ENCODE assay signal across 26 cellular contexts in genomic region chr4:71486550-71487323, GRCh38.
A peak's percentile ranks its signal among the peaks of the same experiment; 100 is the strongest.
DNase-seq lines count a peak whose midpoint lies in the region; ATAC-seq, FAIRE-seq and TF ChIP-seq lines count a peak whose summit lies in the region.
"Had no signal": no experiment of that assay in that cellular context is flagged by ENCODE, and none has a peak within 500 bp of the region (broad histone marks: within the 10 kb centered on the region; RNA-seq: fewer than 3 reads in every experiment).

No MANE protein-coding gene starts in this region.

- no peak overlapping the region for H3K4me3 ChIP-seq in cardiac muscle cell
- peak overlapping the region in 1 of 2 donors; percentile 5 for H3K4me3 ChIP-seq in right atrium auricular region
- no peak overlapping the region for H3K4me3 ChIP-seq in tibial artery
- H3K4me3 ChIP-seq: breast epithelium, gastroesophageal sphincter had no signal

- H3K27ac Mint-ChIP-seq in endothelial cell (ENCODE audit: unreplicated experiment) (peak overlapping the region; percentile 65), neural crest cell (ENCODE audit: unreplicated experiment) (no peak overlapping the region)
- H3K27ac Mint-ChIP-seq: memory B cell, T-cell had no signal

- H3K27me3 Mint-ChIP-seq in endothelial cell (ENCODE audit: unreplicated experiment), result no peaks in the 10 kb centered on the region
- H3K27me3 Mint-ChIP-seq in neural crest cell (ENCODE audit: low read depth), result no peaks in the 10 kb centered on the region

- no peak for DNase-seq in cardiac muscle cell (ENCODE audit: low read depth in 1 of 2, low spot score in 1 of 2)
- no peak for DNase-seq in right atrium auricular region (ENCODE audit: low spot score)
- no peak for DNase-seq in endothelial cell (ENCODE audit: low spot score)
- DNase-seq in neural crest cell (ENCODE audit: low read depth, low spot score), result no peak
- DNase-seq in tibial artery, result no peak
- no peak for DNase-seq in activated gamma-delta T cell treated with Interleukin-2 at 50 U/mL for 16 hours
- DNase-seq in urothelium cell line (ENCODE audit: low spot score), result no peak
- DNase-seq: activated T-cell treated with anti-CD3 and anti-CD28 coated beads, Interleukin-2, amount 50 U/mL, for 1 hour; GDM1; Kasumi-1; kidney; NCI-H1048; NCI-H187 treated with DMSO at 0.1 percent for 48 hours; NCI-H226; NCI-H82; SIG-M5; small intestine; stimulated activated CD4-positive, alpha-beta T cell treated with anti-CD3 and anti-CD28 coated beads, Interleukin-2, amount 100 ng/mL, for 48 hours; stimulated activated naive CD4-positive, alpha-beta T cell; T-cell had no signal

- H3K4me1 Mint-ChIP-seq in endothelial cell (ENCODE audit: unreplicated experiment) (peaks cover 7% of the 10 kb centered on the region), neural crest cell (peaks cover 12% of the 10 kb centered on the region)
- H3K4me1 Mint-ChIP-seq: memory B cell, T-cell had no signal

- no peak for FAIRE-seq in urothelium cell line (lab: Jason Lieb, UNC)
- FAIRE-seq: HTR-8/SVneo, small intestine, TTC549 had no signal

- H3K27me3 ChIP-seq in cardiac muscle cell (no peaks in the 10 kb centered on the region), right atrium auricular region (no peaks in the 10 kb centered on the region), tibial artery (no peaks in the 10 kb centered on the region)
- H3K27me3 ChIP-seq: breast epithelium, gastroesophageal sphincter had no signal

- H3K9me3 Mint-ChIP-seq in endothelial cell (ENCODE audit: unreplicated experiment) (no peaks in the 10 kb centered on the region), neural crest cell (peaks cover 13% of the 10 kb centered on the region)
- H3K9me3 Mint-ChIP-seq: memory B cell, T-cell had no signal

- H3K27ac ChIP-seq in cardiac muscle cell (peak overlapping the region; percentile 35), right atrium auricular region (peak overlapping the region in 1 of 2 donors; percentile 43), tibial artery (peak overlapping the region; percentile 1 to 21)
- H3K27ac ChIP-seq: breast epithelium, gastroesophageal sphincter had no signal

- H3K9me3 ChIP-seq in cardiac muscle cell (ENCODE audit: low read depth) (no peaks in the 10 kb centered on the region), right atrium auricular region (no peaks in the 10 kb centered on the region), tibial artery (no peaks in the 10 kb centered on the region)
- H3K9me3 ChIP-seq: breast epithelium, gastroesophageal sphincter had no signal

- no peak overlapping the region for H3K4me3 Mint-ChIP-seq in endothelial cell (ENCODE audit: unreplicated experiment)
- peak overlapping the region; percentile 38 for H3K4me3 Mint-ChIP-seq in neural crest cell
- H3K4me3 Mint-ChIP-seq: memory B cell, T-cell had no signal

- peaks cover 11% of the 10 kb centered on the region for H3K4me1 ChIP-seq in cardiac muscle cell (ENCODE audit: low read depth)
- H3K4me1 ChIP-seq in right atrium auricular region, result peaks cover 0 to 5% of the 10 kb centered on the region in 2 donors
- H3K4me1 ChIP-seq in tibial artery, result peaks cover 0 to 16% (median 0%) of the 10 kb centered on the region in 4 donors
- H3K4me1 ChIP-seq: breast epithelium, gastroesophageal sphincter had no signal

- H3K36me3 Mint-ChIP-seq in endothelial cell (ENCODE audit: low read depth, unreplicated experiment) (no peaks in the 10 kb centered on the region), neural crest cell (ENCODE audit: low read depth) (peaks cover 6% of the 10 kb centered on the region)
- H3K36me3 Mint-ChIP-seq: memory B cell, T-cell had no signal

- intact Hi-C loops in tibial artery (cut with DNase I; ENCODE audit: low total_unique reads), result no loop called here

- TF ChIP-seq CTCF in cardiac muscle cell (IDR thresholded peaks at IDR 0.05; ENCODE audit: low read depth, low read length), result no peak
- no peak for TF ChIP-seq CTCF in right atrium auricular region (IDR thresholded peaks at IDR 0.05)
- TF ChIP-seq CTCF in endothelial cell (IDR thresholded peaks at IDR 0.05; ENCODE audit: unreplicated experiment), result no peak
- no peak for TF ChIP-seq CTCF in neural crest cell (conservative IDR thresholded peaks at IDR 0.05)
- no peak for TF ChIP-seq CTCF in tibial artery (IDR thresholded peaks at IDR 0.05)

- no peak for ATAC-seq in GM18858 (IDR thresholded peaks at IDR 0.05; ENCODE audit: unreplicated experiment)
- ATAC-seq: gastroesophageal sphincter, T-cell had no signal

- H3K36me3 ChIP-seq in cardiac muscle cell, result no peaks in the 10 kb centered on the region
- no peaks in the 10 kb centered on the region for H3K36me3 ChIP-seq in right atrium auricular region
- no peaks in the 10 kb centered on the region for H3K36me3 ChIP-seq in tibial artery
- H3K36me3 ChIP-seq: breast epithelium, gastroesophageal sphincter had no signal
